In the genomic region with DNA sequence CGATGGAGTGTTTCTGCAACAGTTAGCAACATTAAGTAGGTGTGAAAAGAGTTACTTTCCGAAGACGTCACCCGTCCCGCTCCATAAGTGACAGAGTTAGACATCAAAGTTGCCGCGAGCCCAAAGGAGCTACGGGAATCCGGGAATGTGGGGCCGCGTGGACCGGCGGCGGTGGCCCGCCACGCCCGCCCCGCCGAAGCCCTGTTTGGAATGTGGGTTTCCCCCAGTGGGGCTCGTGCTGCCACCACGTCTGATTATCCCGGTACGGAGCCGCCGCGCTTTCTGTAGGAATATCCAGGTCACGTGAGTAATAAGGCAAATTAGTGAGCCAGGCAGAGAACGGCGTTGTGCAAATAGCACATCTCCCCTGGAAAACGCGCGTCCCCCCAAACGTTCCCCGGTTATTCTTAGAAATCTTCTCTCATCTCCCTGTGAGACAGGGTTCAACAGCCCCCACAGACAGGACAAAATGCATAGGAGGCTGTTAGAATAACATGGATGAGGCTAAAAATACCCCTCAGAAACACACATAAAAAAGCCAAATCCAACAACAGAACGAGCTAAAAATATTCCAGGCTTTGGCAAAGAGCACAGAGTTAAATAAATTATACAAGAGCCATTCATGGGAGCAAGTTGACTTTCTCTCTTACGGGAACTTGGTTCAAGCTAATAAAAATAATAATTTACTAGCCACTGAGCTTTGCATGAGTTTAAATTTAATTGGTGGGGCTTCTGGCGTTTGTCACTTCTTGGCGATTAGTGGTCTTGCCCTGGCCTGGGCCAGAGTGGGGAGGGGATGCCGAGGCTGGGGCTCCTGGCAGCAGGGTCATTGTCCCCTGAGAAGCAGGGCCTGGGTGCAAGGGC, we compare ENCODE assay signal across 11 cellular contexts. TPM values are rescaled to one million over a fixed set of nuclear protein-coding genes. Genes with fewer than 3 reads are reported as not detected.
A peak's percentile ranks its signal among the peaks of the same experiment; 100 is the strongest.
DNase-seq lines count a peak whose midpoint lies in the region; ATAC-seq and TF ChIP-seq lines count a peak whose summit lies in the region.
"Had no signal": no experiment of that assay in that cellular context is flagged by ENCODE, and none has a peak within 500 bp of the region (broad histone marks: within the 10 kb centered on the region; RNA-seq: fewer than 3 reads in every experiment).

No MANE protein-coding gene starts in this region.

- peak overlapping the region; percentile 61 for H3K27ac ChIP-seq in ACC112 (ENCODE audit: low read depth, low read length)
- H3K27ac ChIP-seq in Peyer's patch = peak overlapping the region in 3 of 4 donors; percentile 57 to 95 (median 66)
- H3K27ac ChIP-seq in parathyroid adenoma = peak overlapping the region; percentile 54

- H3K36me3 ChIP-seq in ACC112 (ENCODE audit: insufficient read depth, low read length) (no peaks in the 10 kb centered on the region), Peyer's patch (no peaks in the 10 kb centered on the region), parathyroid adenoma (ENCODE audit: control insufficient read depth, insufficient read depth, low read length) (no peaks in the 10 kb centered on the region)

- TF ChIP-seq CTCF in Peyer's patch (IDR thresholded peaks at IDR 0.05) = no peak
- TF ChIP-seq CTCF in fibroblast of the aortic adventitia (IDR thresholded peaks at IDR 0.05; ENCODE audit: insufficient read depth, low read length) = no peak
- no peak for TF ChIP-seq CTCF in parathyroid adenoma (IDR thresholded peaks at IDR 0.05)

- TF ChIP-seq POLR2A in Peyer's patch (IDR thresholded peaks at IDR 0.05) = no peak

- H3K4me3 ChIP-seq in ACC112 (ENCODE audit: low read depth, low read length) (peak overlapping the region; percentile 84), Peyer's patch (peak overlapping the region in 1 of 4 donors; percentile 4), fibroblast of the aortic adventitia (ENCODE audit: low read depth, low read length) (peak overlapping the region; percentile 49), parathyroid adenoma (ENCODE audit: low read depth, low read length) (no peak overlapping the region)
- H3K4me3 ChIP-seq: GM12878 had no signal

- H3K9ac ChIP-seq in parathyroid adenoma = no peak overlapping the region

- H3K9me3 ChIP-seq in Peyer's patch (no peaks in the 10 kb centered on the region), parathyroid adenoma (ENCODE audit: control insufficient read depth, low read length) (no peaks in the 10 kb centered on the region)

- H3K4me2 ChIP-seq in parathyroid adenoma (ENCODE audit: low read length) = no peak overlapping the region

- H3K4me1 ChIP-seq in ACC112 (ENCODE audit: control insufficient read depth, insufficient read depth, low read length, unreplicated experiment) (peaks cover 53% of the 10 kb centered on the region), Peyer's patch (peaks cover 3 to 51% (median 11%) of the 10 kb centered on the region in 4 donors), parathyroid adenoma (peaks cover 3% of the 10 kb centered on the region)

- H3K27me3 ChIP-seq in ACC112 (ENCODE audit: insufficient read depth, low read length) (no peaks in the 10 kb centered on the region), Peyer's patch (no peaks in the 10 kb centered on the region), parathyroid adenoma (ENCODE audit: control insufficient read depth, insufficient read depth, low read length) (no peaks in the 10 kb centered on the region)

- no peak for ATAC-seq in GM21723 (IDR thresholded peaks at IDR 0.05; ENCODE audit: unreplicated experiment)
- ATAC-seq: activated T-cell treated with anti-CD3 and anti-CD28 coated beads, Interleukin-2, amount 50 U/mL, for 4 hours; GM12878 had no signal

- no peak overlapping the region for H2AFZ ChIP-seq in ACC112 (ENCODE audit: low read length, unreplicated experiment)
- no peak overlapping the region for H2AFZ ChIP-seq in parathyroid adenoma

- DNase-seq in Peyer's patch = no peak
- peak; percentile 83 for DNase-seq in fibroblast of the aortic adventitia (ENCODE audit: low read depth)
- DNase-seq in HuH-7.5 (ENCODE audit: low spot score) = no peak
- DNase-seq in NOMO-1 (lab: John Stamatoyannopoulos, UW; ENCODE audit: unreplicated experiment in 2 of 2) = no peak
- DNase-seq in RKO (ENCODE audit: low spot score) = no peak
- DNase-seq: activated T-cell treated with anti-CD3 and anti-CD28 coated beads, Interleukin-2, amount 50 U/mL, for 4 hours; T-helper 1 cell had no signal

- H3K79me2 ChIP-seq in ACC112 (ENCODE audit: control insufficient read depth, insufficient read depth, low read length, unreplicated experiment) = peaks cover 38% of the 10 kb centered on the region
- H3K79me2 ChIP-seq in parathyroid adenoma = peaks cover 54% of the 10 kb centered on the region

RNA-seq across cellular contexts. Expression of gene BAHCC1, which starts 8.6 kb away (rescaled TPM):
- total RNA-seq in Peyer's patch (10 to 100 TPM; 11.6 to 43.0 (median 23.9) TPM), fibroblast of the aortic adventitia (ENCODE audit: low replicate concordance) (11.7 and 14.3 TPM in 2 replicates)
